ENCODE assay signal across 1 cellular context in the genomic region with DNA sequence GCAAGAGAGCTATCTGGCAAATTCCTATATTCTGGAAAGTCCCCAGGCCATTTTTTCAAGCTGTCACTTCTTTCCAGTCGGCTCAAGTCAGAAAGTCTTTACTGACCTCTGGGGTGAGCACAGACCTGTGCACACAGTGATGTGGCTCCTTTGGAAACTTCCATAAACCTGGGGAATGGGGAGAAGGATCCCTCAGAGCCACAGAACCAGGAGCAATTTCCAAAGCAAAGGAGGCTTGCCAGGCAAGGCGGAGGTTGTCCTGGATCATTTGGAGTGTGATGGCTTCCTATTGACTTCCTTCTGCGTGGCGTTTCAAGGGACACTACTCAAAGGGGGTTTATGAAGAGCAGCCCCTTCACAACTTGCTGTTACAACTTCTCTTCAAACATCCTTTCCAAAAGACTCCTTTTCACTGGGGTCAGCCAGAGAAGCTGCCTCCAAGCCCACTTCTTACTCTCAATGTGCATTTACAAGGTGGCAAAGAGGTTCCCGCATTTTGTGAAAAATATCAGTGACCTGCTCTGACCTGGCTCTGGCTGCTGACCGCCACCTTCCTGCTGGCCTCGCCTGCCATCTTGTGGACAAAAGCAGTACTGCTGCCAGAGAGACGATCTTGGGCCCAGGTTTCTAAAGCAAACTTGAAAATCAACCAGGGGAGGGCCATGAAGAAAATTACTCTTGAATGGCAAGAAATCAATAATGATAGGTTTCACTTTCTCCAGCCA.
TF ChIP-seq lines count a peak whose summit lies in the region.

No MANE protein-coding gene starts in this region.

TF ChIP-seq in HepG2, 621 proteins besides CTCF, POLR2A, EP300 and RAD21 (continued from another document):
- TF ChIP-seq, protein P1, sequence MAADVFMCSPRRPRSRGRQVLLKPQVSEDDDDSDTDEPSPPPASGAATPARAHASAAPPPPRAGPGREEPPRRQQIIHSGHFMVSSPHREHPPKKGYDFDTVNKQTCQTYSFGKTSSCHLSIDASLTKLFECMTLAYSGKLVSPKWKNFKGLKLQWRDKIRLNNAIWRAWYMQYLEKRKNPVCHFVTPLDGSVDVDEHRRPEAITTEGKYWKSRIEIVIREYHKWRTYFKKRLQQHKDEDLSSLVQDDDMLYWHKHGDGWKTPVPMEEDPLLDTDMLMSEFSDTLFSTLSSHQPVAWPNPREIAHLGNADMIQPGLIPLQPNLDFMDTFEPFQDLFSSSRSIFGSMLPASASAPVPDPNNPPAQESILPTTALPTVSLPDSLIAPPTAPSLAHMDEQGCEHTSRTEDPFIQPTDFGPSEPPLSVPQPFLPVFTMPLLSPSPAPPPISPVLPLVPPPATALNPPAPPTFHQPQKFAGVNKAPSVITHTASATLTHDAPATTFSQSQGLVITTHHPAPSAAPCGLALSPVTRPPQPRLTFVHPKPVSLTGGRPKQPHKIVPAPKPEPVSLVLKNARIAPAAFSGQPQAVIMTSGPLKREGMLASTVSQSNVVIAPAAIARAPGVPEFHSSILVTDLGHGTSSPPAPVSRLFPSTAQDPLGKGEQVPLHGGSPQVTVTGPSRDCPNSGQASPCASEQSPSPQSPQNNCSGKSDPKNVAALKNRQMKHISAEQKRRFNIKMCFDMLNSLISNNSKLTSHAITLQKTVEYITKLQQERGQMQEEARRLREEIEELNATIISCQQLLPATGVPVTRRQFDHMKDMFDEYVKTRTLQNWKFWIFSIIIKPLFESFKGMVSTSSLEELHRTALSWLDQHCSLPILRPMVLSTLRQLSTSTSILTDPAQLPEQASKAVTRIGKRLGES (CRISPR knock-in tag; IDR thresholded peaks at IDR 0.05; ENCODE audit: borderline replicate concordance) = no peak
- TF ChIP-seq ZNF672 (CRISPR knock-in tag; IDR thresholded peaks at IDR 0.05) (no peak), ZFP41 (CRISPR knock-in tag; IDR thresholded peaks at IDR 0.05; ENCODE audit: borderline replicate concordance) (no peak), TBX2 (CRISPR knock-in tag; IDR thresholded peaks at IDR 0.05; ENCODE audit: borderline replicate concordance) (peak; percentile 52), SMAD1 (CRISPR knock-in tag; IDR thresholded peaks at IDR 0.05; ENCODE audit: borderline replicate concordance, low read depth) (peak; percentile 94; the same call in 1 of the 2 replicates), ZNF619 (CRISPR knock-in tag; IDR thresholded peaks at IDR 0.05) (peak; percentile 41; the same call in 1 of the 2 replicates), REXO4 (CRISPR knock-in tag; IDR thresholded peaks at IDR 0.05; ENCODE audit: borderline replicate concordance) (no peak), HOXA7 (CRISPR knock-in tag; IDR thresholded peaks at IDR 0.05) (no peak), GATAD2A (CRISPR knock-in tag; IDR thresholded peaks at IDR 0.05) (peak; percentile 58), SMYD3 (CRISPR knock-in tag; IDR thresholded peaks at IDR 0.05) (no peak), SMARCC2 (IDR thresholded peaks at IDR 0.05) (no peak; the same call in 1 of the 2 replicates), ZNF264 (CRISPR knock-in tag; IDR thresholded peaks at IDR 0.05) (no peak)
- TF ChIP-seq, protein P2, sequence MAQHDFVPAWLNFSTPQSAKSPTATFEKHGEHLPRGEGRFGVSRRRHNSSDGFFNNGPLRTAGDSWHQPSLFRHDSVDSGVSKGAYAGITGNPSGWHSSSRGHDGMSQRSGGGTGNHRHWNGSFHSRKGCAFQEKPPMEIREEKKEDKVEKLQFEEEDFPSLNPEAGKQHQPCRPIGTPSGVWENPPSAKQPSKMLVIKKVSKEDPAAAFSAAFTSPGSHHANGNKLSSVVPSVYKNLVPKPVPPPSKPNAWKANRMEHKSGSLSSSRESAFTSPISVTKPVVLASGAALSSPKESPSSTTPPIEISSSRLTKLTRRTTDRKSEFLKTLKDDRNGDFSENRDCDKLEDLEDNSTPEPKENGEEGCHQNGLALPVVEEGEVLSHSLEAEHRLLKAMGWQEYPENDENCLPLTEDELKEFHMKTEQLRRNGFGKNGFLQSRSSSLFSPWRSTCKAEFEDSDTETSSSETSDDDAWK (CRISPR knock-in tag; IDR thresholded peaks at IDR 0.05) = no peak
- TF ChIP-seq, protein P3, sequence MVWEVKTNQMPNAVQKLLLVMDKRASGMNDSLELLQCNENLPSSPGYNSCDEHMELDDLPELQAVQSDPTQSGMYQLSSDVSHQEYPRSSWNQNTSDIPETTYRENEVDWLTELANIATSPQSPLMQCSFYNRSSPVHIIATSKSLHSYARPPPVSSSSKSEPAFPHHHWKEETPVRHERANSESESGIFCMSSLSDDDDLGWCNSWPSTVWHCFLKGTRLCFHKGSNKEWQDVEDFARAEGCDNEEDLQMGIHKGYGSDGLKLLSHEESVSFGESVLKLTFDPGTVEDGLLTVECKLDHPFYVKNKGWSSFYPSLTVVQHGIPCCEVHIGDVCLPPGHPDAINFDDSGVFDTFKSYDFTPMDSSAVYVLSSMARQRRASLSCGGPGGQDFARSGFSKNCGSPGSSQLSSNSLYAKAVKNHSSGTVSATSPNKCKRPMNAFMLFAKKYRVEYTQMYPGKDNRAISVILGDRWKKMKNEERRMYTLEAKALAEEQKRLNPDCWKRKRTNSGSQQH (CRISPR knock-in tag; IDR thresholded peaks at IDR 0.05; ENCODE audit: low read depth) = 0 out of 2 replicates have a peak, but pooled peaks have one; percentile 46
- TF ChIP-seq, protein P4, sequence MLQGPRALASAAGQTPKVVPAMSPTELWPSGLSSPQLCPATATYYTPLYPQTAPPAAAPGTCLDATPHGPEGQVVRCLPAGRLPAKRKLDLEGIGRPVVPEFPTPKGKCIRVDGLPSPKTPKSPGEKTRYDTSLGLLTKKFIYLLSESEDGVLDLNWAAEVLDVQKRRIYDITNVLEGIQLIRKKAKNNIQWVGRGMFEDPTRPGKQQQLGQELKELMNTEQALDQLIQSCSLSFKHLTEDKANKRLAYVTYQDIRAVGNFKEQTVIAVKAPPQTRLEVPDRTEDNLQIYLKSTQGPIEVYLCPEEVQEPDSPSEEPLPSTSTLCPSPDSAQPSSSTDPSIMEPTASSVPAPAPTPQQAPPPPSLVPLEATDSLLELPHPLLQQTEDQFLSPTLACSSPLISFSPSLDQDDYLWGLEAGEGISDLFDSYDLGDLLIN (CRISPR knock-in tag; IDR thresholded peaks at IDR 0.05; ENCODE audit: borderline replicate concordance) = no peak
- TF ChIP-seq, protein P5, sequence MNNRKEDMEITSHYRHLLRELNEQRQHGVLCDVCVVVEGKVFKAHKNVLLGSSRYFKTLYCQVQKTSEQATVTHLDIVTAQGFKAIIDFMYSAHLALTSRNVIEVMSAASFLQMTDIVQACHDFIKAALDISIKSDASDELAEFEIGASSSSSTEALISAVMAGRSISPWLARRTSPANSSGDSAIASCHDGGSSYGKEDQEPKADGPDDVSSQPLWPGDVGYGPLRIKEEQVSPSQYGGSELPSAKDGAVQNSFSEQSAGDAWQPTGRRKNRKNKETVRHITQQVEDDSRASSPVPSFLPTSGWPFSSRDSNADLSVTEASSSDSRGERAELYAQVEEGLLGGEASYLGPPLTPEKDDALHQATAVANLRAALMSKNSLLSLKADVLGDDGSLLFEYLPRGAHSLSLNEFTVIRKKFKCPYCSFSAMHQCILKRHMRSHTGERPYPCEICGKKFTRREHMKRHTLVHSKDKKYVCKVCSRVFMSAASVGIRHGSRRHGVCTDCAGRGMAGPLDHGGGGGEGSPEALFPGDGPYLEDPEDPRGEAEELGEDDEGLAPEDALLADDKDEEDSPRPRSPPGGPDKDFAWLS (CRISPR knock-in tag; IDR thresholded peaks at IDR 0.05; ENCODE audit: borderline replicate concordance) = no peak
TF ChIP-seq in HepG2: peak in this region for 144.
